In genomic region chr15:73981761-73982222, GRCh38 we compare ENCODE assay signal across 8 cellular contexts. TPM values are rescaled to one million over a fixed set of nuclear protein-coding genes. Genes with fewer than 3 reads are reported as not detected.
DNase-seq lines count a peak whose midpoint lies in the region; ATAC-seq, FAIRE-seq and TF ChIP-seq lines count a peak whose summit lies in the region.

No MANE protein-coding gene starts in this region.

- no peak for FAIRE-seq in K562 (lab: Jason Lieb, UNC)

- H3K36me3 Mint-ChIP-seq in activated naive CD4-positive, alpha-beta T cell treated with anti-CD3 and anti-CD28 coated beads, Interleukin-2, amount 10 ng/mL, durations not matched to agents 7 days and 5 days: no peaks in the 10 kb centered on the region

- peaks cover 0 to 1% of the 10 kb centered on the region in 2 experiments; a peak in 2 of 5 replicates for H3K27me3 ChIP-seq in K562 (ENCODE audit: control insufficient read depth in 2 of 2, insufficient read depth in 2 of 2, low read length in 2 of 2)
- no peaks in the 10 kb centered on the region for H3K27me3 ChIP-seq in mesenchymal stem cell (ENCODE audit: control insufficient read depth in 1 of 2, insufficient read depth in 1 of 2, low read length in 2 of 2)
- H3K27me3 ChIP-seq in transverse colon: peaks cover 5% of the 10 kb centered on the region

- peak overlapping the region; percentile 61 to 64 for H3K4ac ChIP-seq in mesenchymal stem cell (ENCODE audit: low read depth in 1 of 2, low read length in 2 of 2)

- H2BK5ac ChIP-seq in mesenchymal stem cell (ENCODE audit: low read depth, low read length, poor library complexity, severe bottlenecking): peak overlapping the region; percentile 87

- H2AFZ ChIP-seq in K562 (ENCODE audit: low read depth, low read length) (no peak overlapping the region), mesenchymal stem cell (ENCODE audit: low read depth, low read length) (no peak overlapping the region)

- H3K27ac Mint-ChIP-seq in activated naive CD4-positive, alpha-beta T cell treated with anti-CD3 and anti-CD28 coated beads, Interleukin-2, amount 10 ng/mL, durations not matched to agents 7 days and 5 days: peak overlapping the region; percentile 81

- H3K18ac ChIP-seq in mesenchymal stem cell (ENCODE audit: low read depth in 1 of 2, low read length in 2 of 2): peak overlapping the region; percentile 91 to 96

- no peak overlapping the region for H3K23ac ChIP-seq in mesenchymal stem cell (ENCODE audit: low read length in 2 of 2)

- H4K20me1 ChIP-seq in K562 (replicated peaks; ENCODE audit: control insufficient read depth, insufficient read depth, low read length): no peaks in the 10 kb centered on the region

- H3K9me3 ChIP-seq in K562 (replicated peaks; ENCODE audit: control insufficient read depth, insufficient read depth, low read depth, low read length) (no peaks in the 10 kb centered on the region), mesenchymal stem cell (ENCODE audit: control insufficient read depth, low read length) (no peaks in the 10 kb centered on the region), transverse colon (no peaks in the 10 kb centered on the region)

- TF ChIP-seq CTCF in K562 (IDR thresholded peaks at IDR 0.05 in 2 of 3, conservative IDR thresholded peaks at IDR 0.05 in 1 of 3; ENCODE audit: insufficient read depth in 2 of 3, low read depth in 1 of 3, low read length in 3 of 3) (no peak), transverse colon (IDR thresholded peaks at IDR 0.05) (no peak)

- no peak for TF ChIP-seq POLR2A in K562 (conservative IDR thresholded peaks at IDR 0.05)
- no peak for TF ChIP-seq POLR2A in transverse colon (IDR thresholded peaks at IDR 0.05)

- no peak for TF ChIP-seq RAD21 in K562 (CRISPR knock-in tag; conservative IDR thresholded peaks at IDR 0.05 in 1 of 2, IDR thresholded peaks at IDR 0.05 in 1 of 2)

- peaks cover 49% of the 10 kb centered on the region for H3K4me1 Mint-ChIP-seq in activated naive CD4-positive, alpha-beta T cell treated with anti-CD3 and anti-CD28 coated beads, Interleukin-2, amount 10 ng/mL, durations not matched to agents 7 days and 5 days

- peak overlapping the region; percentile 79 for H4K8ac ChIP-seq in mesenchymal stem cell (ENCODE audit: low read length)

- CTCF ChIA-PET in activated naive CD4-positive, alpha-beta T cell treated with anti-CD3 and anti-CD28 coated beads, Interleukin-2, amount 10 ng/mL, durations not matched to agents 7 days and 5 days (lab: Charles Lee): interaction anchor here (1.0 to 3.0 kb wide), 6 partner anchors 8 to 13 kb away, joined by 3 to 21 read pairs (median 4); partner anchors contain the start of genes PML and STOML1
- CTCF ChIA-PET in K562 (lab: Yijun Ruan, JAX; ENCODE audit: low intra/inter-chr PET ratio): no interaction called here

- in situ Hi-C loops in K562 (cut with MboI) (no loop called here), transverse colon (cut with MboI; ENCODE audit: low pct_ligation_motif_present in 1 of 4, low pct_unique_long_range_greater_than_20kb in 1 of 4, low sequenced_read_pairs in 3 of 4) (loop anchor here in 1 of 4 donors (10.0 kb wide), 1 partner anchor 53 kb away; no protein-coding TSS in a partner anchor)

- peak overlapping the region; percentile 97 for H4K91ac ChIP-seq in mesenchymal stem cell (ENCODE audit: low read length)

- H2AK5ac ChIP-seq in mesenchymal stem cell (ENCODE audit: low read length, severe bottlenecking): peak overlapping the region; percentile 96

- H3K4me2 ChIP-seq in K562 (ENCODE audit: insufficient read depth, low read length): no peak overlapping the region
- H3K4me2 ChIP-seq in mesenchymal stem cell (ENCODE audit: low read length, poor library complexity, severe bottlenecking): no peak overlapping the region

- no peaks in the 10 kb centered on the region for H3K9me3 Mint-ChIP-seq in activated naive CD4-positive, alpha-beta T cell treated with anti-CD3 and anti-CD28 coated beads, Interleukin-2, amount 10 ng/mL, durations not matched to agents 7 days and 5 days

- intact Hi-C loops in K562 (cut with micrococcal nuclease) (no loop called here), transverse colon (cut with DNase I; ENCODE audit: low total_unique reads) (no loop called here)

- H3K4me3 ChIP-seq in K562 (no peak overlapping the region), mesenchymal stem cell (ENCODE audit: insufficient read depth in 1 of 2, low read depth in 1 of 2, low read length in 2 of 2) (peak overlapping the region in 1 of 2 experiments; percentile 53), transverse colon (no peak overlapping the region)

- H3K36me3 ChIP-seq in K562 (ENCODE audit: control insufficient read depth, insufficient read depth, low read length) (no peaks in the 10 kb centered on the region), mesenchymal stem cell (ENCODE audit: control insufficient read depth in 1 of 2, insufficient read depth in 2 of 2, low read depth in 1 of 2, low read length in 2 of 2) (peaks cover 5 to 19% of the 10 kb centered on the region in 2 experiments), transverse colon (no peaks in the 10 kb centered on the region)

- WGBS in K562 (ENCODE audit: insufficient coverage, low coverage, missing lambda C conversion rate): 22% methylated on average over 5 of the region's 5 CpGs
- WGBS in mesenchymal stem cell: 88% methylated on average over 5 of the region's 5 CpGs
- 49% methylated on average over 5 of the region's 5 CpGs; no CpG with 5 or more reads in 1 of the 2 donors for WGBS in transverse colon (ENCODE audit: low coverage in 1 of 2), 2 donors

- H3K4me1 ChIP-seq in K562 (replicated peaks in 1 of 2; ENCODE audit: control insufficient read depth in 2 of 2, insufficient read depth in 2 of 2, low read length in 2 of 2) (peaks cover 4 to 21% of the 10 kb centered on the region in 2 experiments; a peak in 4 of 5 replicates), mesenchymal stem cell (ENCODE audit: control insufficient read depth, insufficient read depth, low read depth, low read length) (peaks cover 52% of the 10 kb centered on the region), transverse colon (peaks cover 26 to 43% (median 37%) of the 10 kb centered on the region in 4 donors)

- peak overlapping the region in 1 of 2 experiments; percentile 96 for H3K14ac ChIP-seq in mesenchymal stem cell (ENCODE audit: low read length in 2 of 2)

- POLR2A ChIA-PET in K562 (lab: Yijun Ruan, JAX): interaction anchor here (0.6 kb wide), 1 partner anchor 342 kb away, joined by 3 read pairs; no protein-coding TSS in a partner anchor

- peak overlapping the region; percentile 97 to 99 for H2BK12ac ChIP-seq in mesenchymal stem cell (ENCODE audit: low read length in 2 of 2)

- peaks cover 8% of the 10 kb centered on the region for H3K27me3 Mint-ChIP-seq in activated naive CD4-positive, alpha-beta T cell treated with anti-CD3 and anti-CD28 coated beads, Interleukin-2, amount 10 ng/mL, durations not matched to agents 7 days and 5 days

- BruUV-seq in K562 (replicated peaks; lab: Mats Ljungman, UMichigan): no TSS peak

- no peak overlapping the region for H3K4me3 Mint-ChIP-seq in activated naive CD4-positive, alpha-beta T cell treated with anti-CD3 and anti-CD28 coated beads, Interleukin-2, amount 10 ng/mL, durations not matched to agents 7 days and 5 days

- H3K79me2 ChIP-seq in K562 (ENCODE audit: control insufficient read depth, insufficient read depth, low read length): no peaks in the 10 kb centered on the region

- H3K9me1 ChIP-seq in K562 (ENCODE audit: control insufficient read depth, insufficient read depth, low read length): no peaks in the 10 kb centered on the region

- H2BK15ac ChIP-seq in mesenchymal stem cell (ENCODE audit: low read depth, poor library complexity, severe bottlenecking): peak overlapping the region; percentile 84

- H2BK120ac ChIP-seq in mesenchymal stem cell (ENCODE audit: low read depth, low read length): peak overlapping the region; percentile 83

- H3K27ac ChIP-seq in K562 (ENCODE audit: extremely low read depth, low read depth, low read length) (no peak overlapping the region), mesenchymal stem cell (ENCODE audit: low read length, poor library complexity, severe bottlenecking) (peak overlapping the region; percentile 99), transverse colon (peak overlapping the region; percentile 82 to 90 (median 86))

- TF ChIP-seq EP300 in K562 (IDR thresholded peaks at IDR 0.05; ENCODE audit: low read length): no peak
- no peak for TF ChIP-seq EP300 in transverse colon (IDR thresholded peaks at IDR 0.05; ENCODE audit: low read depth)

- ATAC-seq in K562 (peak; percentile 22; the same call in 1 of the 3 replicates), GM19455 (IDR thresholded peaks at IDR 0.05; ENCODE audit: unreplicated experiment) (no peak)

- H3K79me1 ChIP-seq in mesenchymal stem cell (replicated peaks; ENCODE audit: low read length, poor library complexity, severe bottlenecking): peaks cover 3% of the 10 kb centered on the region

- DNase-seq in activated naive CD4-positive, alpha-beta T cell treated with anti-CD3 and anti-CD28 coated beads, Interleukin-2, amount 10 ng/mL, durations not matched to agents 7 days and 5 days: no peak
- DNase-seq in activated naive CD4-positive, alpha-beta T cell treated with Interleukin-2 at 50 U/mL for 16 hours: no peak
- DNase-seq in K562 (ENCODE audit: extremely low read depth in 1 of 4, low spot score in 3 of 4) (no peak), mesenchymal stem cell (peak; percentile 47), transverse colon (no peak), activated gamma-delta T cell (lab: John Stamatoyannopoulos, UW) (no peak), midbrain (lab: John Stamatoyannopoulos, UW) (no peak)

- H3K9ac ChIP-seq in K562 (ENCODE audit: insufficient read depth in 1 of 2, low read depth in 2 of 2, low read length in 2 of 2) (no peak overlapping the region), mesenchymal stem cell (ENCODE audit: low read length) (peak overlapping the region; percentile 82)

RNA-seq across cellular contexts. Expression of gene STOML1, which starts 10.3 kb away (rescaled TPM):
- total RNA-seq in K562 (2011; cell fraction: chromatin; rRNA removed; ENCODE audit: low replicate concordance): 10.7 and 18.8 TPM in 2 replicates
- total RNA-seq in K562 (2011; cell fraction: nucleolus; rRNA removed): 18.3 and 19.3 TPM in 2 replicates
- total RNA-seq in K562 (2011; cell fraction: nucleoplasm; rRNA removed): 14.7 and 18.3 TPM in 2 replicates
- total RNA-seq in K562 (2014; rRNA removed) (9.7 and 9.9 TPM in 2 replicates), K562 (2014; rRNA removed; fragmentation: Illumina TruSeq; extraction: Trizol) (1.2 and 2.1 TPM in 2 replicates), K562 (2015; rRNA removed; fragmentation: Illumina TruSeq; extraction: Trizol) (4.6 and 5.3 TPM in 2 replicates), K562 (2021) (9.6 and 10.3 TPM in 2 replicates), transverse colon (10 to 100 TPM in 1 of 4 donors, 1 to 10 TPM in 2, under 1 TPM in 1; 0.75 to 14.6 (median 4.5) TPM)
- polyA plus RNA-seq in K562 (2011; rRNA removed) (4.9 and 7.1 TPM in 2 replicates), K562 (2014; fragmentation: Illumina TruSeq; extraction: Trizol) (3.5 and 5.2 TPM in 2 replicates), K562 (2014; fragmentation: Nextera tagmentation; extraction: Ambion mirVana) (under 1 TPM; 0.25 to 0.53 TPM), K562 (2014; rRNA removed) (6.9 and 8.9 TPM in 2 replicates)
- 8.1 and 16.7 TPM in 2 replicates for polyA plus RNA-seq in K562 (2011; cell fraction: cytosol; rRNA removed)
- 14.1 and 18.4 TPM in 2 replicates for polyA plus RNA-seq in K562 (2011; cell fraction: nucleus; rRNA removed)
- polyA plus RNA-seq in K562 (2012): 5.9 and 11.3 TPM in 2 replicates
- polyA minus RNA-seq in K562 (2011; rRNA and poly(A)+ RNA removed): 2.9 and 3.5 TPM in 2 replicates
- 2.7 and 5.1 TPM in 2 replicates for polyA minus RNA-seq in K562 (2011; cell fraction: cytosol; rRNA and poly(A)+ RNA removed)
- polyA minus RNA-seq in K562 (2011; cell fraction: nucleus; rRNA and poly(A)+ RNA removed): 5.9 and 7.2 TPM in 2 replicates
- 7.8 TPM for polyA plus RNA-seq in mesenchymal stem cell (2013, experiment 1 of 2)
- polyA plus RNA-seq in mesenchymal stem cell (2013, experiment 2 of 2): 8.5 TPM

RNA-seq across cellular contexts. Expression of gene PML, which starts 12.7 kb away (rescaled TPM):
- total RNA-seq in K562 (2011; cell fraction: chromatin; rRNA removed; ENCODE audit: low replicate concordance): 30.2 and 56.1 TPM in 2 replicates
- 36.8 and 39.2 TPM in 2 replicates for total RNA-seq in K562 (2011; cell fraction: nucleolus; rRNA removed)
- total RNA-seq in K562 (2011; cell fraction: nucleoplasm; rRNA removed): 35.0 and 53.2 TPM in 2 replicates
- total RNA-seq in K562 (2014; rRNA removed) (14.4 and 20.2 TPM in 2 replicates), K562 (2014; rRNA removed; fragmentation: Illumina TruSeq; extraction: Trizol) (6.0 and 6.6 TPM in 2 replicates), K562 (2015; rRNA removed; fragmentation: Illumina TruSeq; extraction: Trizol) (9.7 and 10.1 TPM in 2 replicates), K562 (2021) (44.4 and 50.7 TPM in 2 replicates), transverse colon (100 to 1,000 TPM in 1 of 4 donors, 10 to 100 TPM in 3; 35.1 to 128 (median 70.0) TPM)
- polyA plus RNA-seq in K562 (2011; rRNA removed) (6.6 and 11.3 TPM in 2 replicates), K562 (2014; fragmentation: Illumina TruSeq; extraction: Trizol) (20.7 and 28.3 TPM in 2 replicates), K562 (2014; fragmentation: Nextera tagmentation; extraction: Ambion mirVana) (1 to 10 TPM; 5.0 to 5.4 TPM), K562 (2014; rRNA removed) (14.0 and 16.2 TPM in 2 replicates)
- polyA plus RNA-seq in K562 (2011; cell fraction: cytosol; rRNA removed): 10.6 and 17.0 TPM in 2 replicates
- 22.7 and 36.6 TPM in 2 replicates for polyA plus RNA-seq in K562 (2011; cell fraction: nucleus; rRNA removed)
- polyA plus RNA-seq in K562 (2012): 33.2 and 45.0 TPM in 2 replicates
- 8.2 and 9.8 TPM in 2 replicates for polyA minus RNA-seq in K562 (2011; rRNA and poly(A)+ RNA removed)
- 31.2 and 50.2 TPM in 2 replicates for polyA minus RNA-seq in K562 (2011; cell fraction: cytosol; rRNA and poly(A)+ RNA removed)
- 12.3 and 12.9 TPM in 2 replicates for polyA minus RNA-seq in K562 (2011; cell fraction: nucleus; rRNA and poly(A)+ RNA removed)
- polyA plus RNA-seq in mesenchymal stem cell (2013, experiment 1 of 2): 49.0 TPM
- 51.3 TPM for polyA plus RNA-seq in mesenchymal stem cell (2013, experiment 2 of 2)

RNA-seq across cellular contexts. Expression of gene LOXL1, which starts 55.5 kb away (rescaled TPM):
- total RNA-seq in K562 (2011; cell fraction: chromatin; rRNA removed; ENCODE audit: low replicate concordance): not detected in 2 replicates
- total RNA-seq in K562 (2011; cell fraction: nucleolus; rRNA removed): 0.33 TPM in 1 of 2 replicates, not detected in the other
- total RNA-seq in K562 (2011; cell fraction: nucleoplasm; rRNA removed): not detected in 2 replicates
- total RNA-seq in K562 (2014; rRNA removed): 0.14 and 0.61 TPM in 2 replicates
- not detected in 2 replicates for total RNA-seq in K562 (2014; rRNA removed; fragmentation: Illumina TruSeq; extraction: Trizol)
- not detected in 2 replicates for total RNA-seq in K562 (2015; rRNA removed; fragmentation: Illumina TruSeq; extraction: Trizol)
- total RNA-seq in K562 (2021): not detected in 2 replicates
- polyA plus RNA-seq in K562 (2011; rRNA removed): 0.16 TPM in 1 of 2 replicates, not detected in the other
- 0.66 TPM in 1 of 2 replicates, not detected in the other for polyA plus RNA-seq in K562 (2011; cell fraction: cytosol; rRNA removed)
- polyA plus RNA-seq in K562 (2011; cell fraction: nucleus; rRNA removed): 0.30 and 0.45 TPM in 2 replicates
- polyA plus RNA-seq in K562 (2012): 0.18 and 1.5 TPM in 2 replicates
- not detected in 2 replicates for polyA plus RNA-seq in K562 (2014; fragmentation: Illumina TruSeq; extraction: Trizol)
- not detected for polyA plus RNA-seq in K562 (2014; fragmentation: Nextera tagmentation; extraction: Ambion mirVana)
- not detected in 2 replicates for polyA plus RNA-seq in K562 (2014; rRNA removed)
- polyA minus RNA-seq in K562 (2011; rRNA and poly(A)+ RNA removed): not detected in 2 replicates
- polyA minus RNA-seq in K562 (2011; cell fraction: cytosol; rRNA and poly(A)+ RNA removed): not detected in 2 replicates
- not detected in 2 replicates for polyA minus RNA-seq in K562 (2011; cell fraction: nucleus; rRNA and poly(A)+ RNA removed)
- polyA plus RNA-seq in mesenchymal stem cell (2013, experiment 1 of 2): 187 TPM
- polyA plus RNA-seq in mesenchymal stem cell (2013, experiment 2 of 2): 181 TPM
- total RNA-seq in transverse colon: 1 to 10 TPM in 3 of 4 donors, not detected in 1; 1.8 to 6.8 (median 1.9) TPM
